Comparison of ENCODE assay signal across 14 cellular contexts in the genomic region with DNA sequence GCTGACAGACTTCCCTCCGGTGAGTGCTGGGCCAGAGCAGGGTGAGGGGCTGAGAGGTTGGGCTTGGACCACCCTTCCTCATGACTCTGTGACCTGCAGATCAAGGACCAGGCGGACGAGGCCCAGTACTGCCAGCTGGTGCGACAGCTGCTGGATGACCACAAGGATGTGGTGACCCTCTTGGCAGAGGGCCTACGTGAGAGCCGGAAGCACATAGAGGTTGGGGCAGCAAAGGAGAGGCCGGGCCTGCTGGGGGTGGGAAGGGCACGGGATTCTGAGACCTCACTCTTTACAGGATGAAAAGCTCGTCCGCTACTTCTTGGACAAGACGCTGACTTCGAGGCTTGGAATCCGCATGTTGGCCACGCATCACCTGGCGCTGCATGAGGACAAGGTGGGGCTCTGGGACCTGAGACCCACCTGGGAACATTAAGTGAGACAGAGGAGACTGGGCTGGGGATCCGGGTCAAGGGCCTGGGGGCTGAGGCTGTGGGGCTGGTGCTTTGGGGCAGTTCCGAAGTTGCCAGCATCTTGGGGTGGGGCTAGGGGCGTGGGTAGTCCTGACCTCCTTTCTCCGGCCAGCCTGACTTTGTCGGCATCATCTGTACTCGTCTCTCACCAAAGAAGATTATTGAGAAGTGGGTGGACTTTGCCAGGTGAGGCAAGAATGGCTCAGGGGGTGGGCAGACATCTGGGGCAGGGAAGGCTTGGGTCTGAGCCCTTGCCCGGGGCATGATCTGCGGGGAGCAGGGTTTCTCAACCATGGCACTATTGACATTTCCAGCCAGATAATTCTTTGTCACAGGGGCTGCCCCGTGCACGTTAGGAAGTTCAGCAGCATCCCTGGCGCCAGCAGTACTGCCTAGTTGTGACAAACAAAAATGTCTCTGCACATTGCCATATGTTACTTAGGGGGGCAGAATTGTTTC. TPM values are rescaled to one million over a fixed set of nuclear protein-coding genes. Genes with fewer than 3 reads are reported as not detected.
DNase-seq lines count a peak whose midpoint lies in the region; ATAC-seq, FAIRE-seq and TF ChIP-seq lines count a peak whose summit lies in the region.
"Had no signal": no experiment of that assay in that cellular context is flagged by ENCODE, and none has a peak within 500 bp of the region (broad histone marks: within the 10 kb centered on the region; RNA-seq: fewer than 3 reads in every experiment).

No MANE protein-coding gene starts in this region.

- H3K4me3 Mint-ChIP-seq in CD4-positive, alpha-beta T cell = peak overlapping the region; percentile 86
- H3K4me3 Mint-ChIP-seq in nephron = peak overlapping the region; percentile 88 to 92 (median 92)

- H3K9me1 ChIP-seq in K562 (ENCODE audit: control insufficient read depth, insufficient read depth, low read length) = no peaks in the 10 kb centered on the region

- no peak for TF ChIP-seq CTCF in CD4-positive, alpha-beta T cell (IDR thresholded peaks at IDR 0.05)
- TF ChIP-seq CTCF in K562 (IDR thresholded peaks at IDR 0.05 in 2 of 3, conservative IDR thresholded peaks at IDR 0.05 in 1 of 3; ENCODE audit: insufficient read depth in 2 of 3, low read depth in 1 of 3, low read length in 3 of 3) (no peak), nephron (IDR thresholded peaks at IDR 0.05; ENCODE audit: unreplicated experiment in 3 of 3) (no peak)

- H3K27me3 Mint-ChIP-seq in CD4-positive, alpha-beta T cell = no peaks in the 10 kb centered on the region
- no peaks in the 10 kb centered on the region for H3K27me3 Mint-ChIP-seq in nephron (ENCODE audit: low read depth)

- POLR2A ChIA-PET in CD4-positive, alpha-beta T cell (lab: Charles Lee) = interaction anchor here (1.1 kb wide), 1 partner anchor 36 kb away, joined by 3 read pairs; the partner anchor contains the start of genes ZNF646 and ZNF668
- POLR2A ChIA-PET in K562 (lab: Yijun Ruan, JAX) = interaction anchor here (0.6 to 1.1 kb wide), 3 partner anchors 25 to 91 kb away, joined by 3 read pairs; no protein-coding TSS in a partner anchor

- peaks cover 13% of the 10 kb centered on the region for H3K79me2 ChIP-seq in K562 (ENCODE audit: control insufficient read depth, insufficient read depth, low read length)

- TF ChIP-seq EP300 in K562 (IDR thresholded peaks at IDR 0.05; ENCODE audit: low read length) = no peak

- no peaks in the 10 kb centered on the region for H3K27me3 ChIP-seq in CD4-positive, alpha-beta T cell (ENCODE audit: control insufficient read depth, insufficient read depth, low read length)
- no peaks in the 10 kb centered on the region; the same call in 1 of the 2 replicates for H3K27me3 ChIP-seq in H7 (ENCODE audit: control insufficient read depth, insufficient read depth, low read length)
- H3K27me3 ChIP-seq in K562 (ENCODE audit: control insufficient read depth in 2 of 2, insufficient read depth in 2 of 2, low read length in 2 of 2) = no peaks in the 10 kb centered on the region

- peaks cover 13% of the 10 kb centered on the region for H3K4me1 Mint-ChIP-seq in CD4-positive, alpha-beta T cell (ENCODE audit: low read depth)
- peaks cover 13% of the 10 kb centered on the region for H3K4me1 Mint-ChIP-seq in nephron

- no peak for DNase-seq in CD4-positive, alpha-beta T cell
- DNase-seq in H7 (peak; percentile 16), K562 (ENCODE audit: extremely low read depth in 1 of 4, low spot score in 3 of 4) (no peak), NCI-H446 treated with DMSO at 0.1 percent for 48 hours (lab: John Stamatoyannopoulos, UW) (no peak), SIG-M5 treated with dmso at 0.1 percent for 504 hours (lab: John Stamatoyannopoulos, UW; ENCODE audit: unreplicated experiment) (no peak)
- DNase-seq in stimulated activated CD8-positive, alpha-beta memory T cell treated with anti-CD3 and anti-CD28 coated beads, Interleukin-4, amount 100 ng/mL, for 48 hours = no peak
- DNase-seq: C1 segment of cervical spinal cord; effector CD4-positive, alpha-beta T cell; NCI-H2029; retina; SHP77 had no signal

- 91% methylated on average over 22 of the region's 26 CpGs for WGBS in K562 (ENCODE audit: insufficient coverage, low coverage, missing lambda C conversion rate)

- H3K4me2 ChIP-seq in K562 (ENCODE audit: insufficient read depth, low read length) = no peak overlapping the region

- ATAC-seq in CD4-positive, alpha-beta T cell (ENCODE audit: poor library complexity) = no peak
- no peak for ATAC-seq in K562
- no peak for ATAC-seq in GM21526 (IDR thresholded peaks at IDR 0.05; ENCODE audit: low FRiP score, unreplicated experiment)

- H2AFZ ChIP-seq in K562 (ENCODE audit: low read depth, low read length) = no peak overlapping the region

- H3K9ac ChIP-seq in K562 (ENCODE audit: insufficient read depth in 1 of 2, low read depth in 2 of 2, low read length in 2 of 2) = peak overlapping the region in 1 of 2 experiments; percentile 36; a peak in 2 of 4 replicates

- H3K27ac ChIP-seq in CD4-positive, alpha-beta T cell (ENCODE audit: low read depth, low read length) = no peak overlapping the region
- no peak overlapping the region for H3K27ac ChIP-seq in K562 (ENCODE audit: extremely low read depth, low read depth, low read length)

- peaks cover 8 to 36% of the 10 kb centered on the region in 2 experiments for H3K4me1 ChIP-seq in K562 (replicated peaks in 1 of 2; ENCODE audit: control insufficient read depth in 2 of 2, insufficient read depth in 2 of 2, low read length in 2 of 2)

- CTCF ChIA-PET in CD4-positive, alpha-beta T cell (lab: Charles Lee) = no interaction called here
- CTCF ChIA-PET in K562 (lab: Yijun Ruan, JAX; ENCODE audit: low intra/inter-chr PET ratio) = no interaction called here

- H3K9me3 Mint-ChIP-seq in CD4-positive, alpha-beta T cell = no peaks in the 10 kb centered on the region
- H3K9me3 Mint-ChIP-seq in nephron = no peaks in the 10 kb centered on the region

- no TSS peak for BruUV-seq in K562 (replicated peaks; lab: Mats Ljungman, UMichigan)

- FAIRE-seq in K562 (lab: Jason Lieb, UNC) = no peak

- no peaks in the 10 kb centered on the region for H3K9me3 ChIP-seq in CD4-positive, alpha-beta T cell (ENCODE audit: control insufficient read depth, low read length)
- no peaks in the 10 kb centered on the region for H3K9me3 ChIP-seq in K562 (replicated peaks; ENCODE audit: control insufficient read depth, insufficient read depth, low read depth, low read length)

- H4K20me1 ChIP-seq in K562 (replicated peaks; ENCODE audit: control insufficient read depth, insufficient read depth, low read length) = no peaks in the 10 kb centered on the region; the same call in 1 of the 2 replicates

- H3K36me3 ChIP-seq in H7 (replicated peaks; ENCODE audit: control insufficient read depth, insufficient read depth, low read length) (peaks cover 12% of the 10 kb centered on the region), K562 (ENCODE audit: control insufficient read depth, insufficient read depth, low read length) (peaks cover 46% of the 10 kb centered on the region; the same call in 2 of the 3 replicates)

- peaks cover 26% of the 10 kb centered on the region for H3K36me3 Mint-ChIP-seq in CD4-positive, alpha-beta T cell (ENCODE audit: low read depth)
- H3K36me3 Mint-ChIP-seq in nephron (ENCODE audit: low read depth) = peaks cover 27% of the 10 kb centered on the region

- TF ChIP-seq RAD21 in K562 (CRISPR knock-in tag; conservative IDR thresholded peaks at IDR 0.05 in 1 of 2, IDR thresholded peaks at IDR 0.05 in 1 of 2) = no peak

- TF ChIP-seq POLR2A in K562 (conservative IDR thresholded peaks at IDR 0.05) = no peak

- H3K4me3 ChIP-seq in H7 (ENCODE audit: insufficient read depth, low read depth, low read length) (no peak overlapping the region), K562 (no peak overlapping the region)

- H3K27ac Mint-ChIP-seq in CD4-positive, alpha-beta T cell = peak overlapping the region; percentile 74
- H3K27ac Mint-ChIP-seq in nephron = no peak overlapping the region

- in situ Hi-C loops in K562 (cut with MboI) = no loop called here

- intact Hi-C loops in CD4-positive, alpha-beta T cell (cut with DNase I, micrococcal nuclease) = no loop called here
- intact Hi-C loops in K562 (cut with micrococcal nuclease) = no loop called here

RNA-seq across cellular contexts. Expression of gene BCKDK, which starts 2.2 kb away (rescaled TPM):
- total RNA-seq in CD4-positive, alpha-beta T cell = 1 to 10 TPM; 4.3 to 5.8 TPM
- 52.7 and 64.0 TPM in 2 replicates for total RNA-seq in H7 (2014; rRNA removed; shearing (Covaris generic))
- 17.8 and 57.4 TPM in 2 replicates for total RNA-seq in K562 (2011; cell fraction: chromatin; rRNA removed; ENCODE audit: low replicate concordance)
- total RNA-seq in K562 (2011; cell fraction: nucleolus; rRNA removed) = 36.7 and 44.2 TPM in 2 replicates
- 21.8 and 24.5 TPM in 2 replicates for total RNA-seq in K562 (2011; cell fraction: nucleoplasm; rRNA removed)
- total RNA-seq in K562 (2014; rRNA removed) (29.1 and 36.4 TPM in 2 replicates), K562 (2014; rRNA removed; fragmentation: Illumina TruSeq; extraction: Trizol) (6.0 and 9.0 TPM in 2 replicates), K562 (2015; rRNA removed; fragmentation: Illumina TruSeq; extraction: Trizol) (10.8 and 11.7 TPM in 2 replicates), K562 (2021) (33.1 and 34.8 TPM in 2 replicates)
- polyA plus RNA-seq in K562 (2011; rRNA removed) (13.1 and 23.5 TPM in 2 replicates), K562 (2014; fragmentation: Illumina TruSeq; extraction: Trizol) (22.4 and 29.2 TPM in 2 replicates), K562 (2014; fragmentation: Nextera tagmentation; extraction: Ambion mirVana) (1 to 10 TPM in 1 of 2 experiments, under 1 TPM in 1; 0.58 to 1.5 TPM), K562 (2014; rRNA removed) (25.1 and 27.1 TPM in 2 replicates)
- polyA plus RNA-seq in K562 (2011; cell fraction: cytosol; rRNA removed) = 16.2 and 36.5 TPM in 2 replicates
- 62.9 and 85.4 TPM in 2 replicates for polyA plus RNA-seq in K562 (2011; cell fraction: nucleus; rRNA removed)
- 24.6 and 34.3 TPM in 2 replicates for polyA plus RNA-seq in K562 (2012)
- polyA minus RNA-seq in K562 (2011; rRNA and poly(A)+ RNA removed) = 9.3 and 10.0 TPM in 2 replicates
- polyA minus RNA-seq in K562 (2011; cell fraction: cytosol; rRNA and poly(A)+ RNA removed) = 16.1 and 18.6 TPM in 2 replicates
- polyA minus RNA-seq in K562 (2011; cell fraction: nucleus; rRNA and poly(A)+ RNA removed) = 29.1 and 36.5 TPM in 2 replicates

RNA-seq across cellular contexts. Expression of gene KAT8, which starts 7.1 kb away (rescaled TPM):
- total RNA-seq in CD4-positive, alpha-beta T cell = 100 to 1,000 TPM; 114 to 124 TPM
- total RNA-seq in H7 (2014; rRNA removed; shearing (Covaris generic)) = 61.7 and 77.2 TPM in 2 replicates
- total RNA-seq in K562 (2011; cell fraction: chromatin; rRNA removed; ENCODE audit: low replicate concordance) = 101 and 172 TPM in 2 replicates
- 101 and 113 TPM in 2 replicates for total RNA-seq in K562 (2011; cell fraction: nucleolus; rRNA removed)
- total RNA-seq in K562 (2011; cell fraction: nucleoplasm; rRNA removed) = 112 and 119 TPM in 2 replicates
- 76.4 and 79.5 TPM in 2 replicates for total RNA-seq in K562 (2014; rRNA removed)
- 55.2 and 58.0 TPM in 2 replicates for total RNA-seq in K562 (2014; rRNA removed; fragmentation: Illumina TruSeq; extraction: Trizol)
- total RNA-seq in K562 (2015; rRNA removed; fragmentation: Illumina TruSeq; extraction: Trizol) = 64.7 and 70.0 TPM in 2 replicates
- 78.8 and 85.4 TPM in 2 replicates for total RNA-seq in K562 (2021)
- polyA plus RNA-seq in K562 (2011; rRNA removed) = 97.8 and 98.5 TPM in 2 replicates
- 95.2 and 96.8 TPM in 2 replicates for polyA plus RNA-seq in K562 (2011; cell fraction: cytosol; rRNA removed)
- polyA plus RNA-seq in K562 (2011; cell fraction: nucleus; rRNA removed) = 146 and 150 TPM in 2 replicates
- polyA plus RNA-seq in K562 (2012) = 51.8 and 72.0 TPM in 2 replicates
- polyA plus RNA-seq in K562 (2014; fragmentation: Illumina TruSeq; extraction: Trizol) = 77.7 and 80.0 TPM in 2 replicates
- polyA plus RNA-seq in K562 (2014; fragmentation: Nextera tagmentation; extraction: Ambion mirVana) = 10 to 100 TPM; 10.0 to 12.3 TPM
- 85.8 and 92.9 TPM in 2 replicates for polyA plus RNA-seq in K562 (2014; rRNA removed)
- polyA minus RNA-seq in K562 (2011; rRNA and poly(A)+ RNA removed) = 65.0 and 72.0 TPM in 2 replicates
- 35.7 and 42.9 TPM in 2 replicates for polyA minus RNA-seq in K562 (2011; cell fraction: cytosol; rRNA and poly(A)+ RNA removed)
- polyA minus RNA-seq in K562 (2011; cell fraction: nucleus; rRNA and poly(A)+ RNA removed) = 26.0 and 35.5 TPM in 2 replicates

RNA-seq across cellular contexts. Expression of gene VKORC1, which starts 15.8 kb away (rescaled TPM):
- 10 to 100 TPM; 19.0 to 19.2 TPM for total RNA-seq in CD4-positive, alpha-beta T cell
- total RNA-seq in H7 (2014; rRNA removed; shearing (Covaris generic)) = 127 and 135 TPM in 2 replicates
- 51.0 and 124 TPM in 2 replicates for total RNA-seq in K562 (2011; cell fraction: chromatin; rRNA removed; ENCODE audit: low replicate concordance)
- total RNA-seq in K562 (2011; cell fraction: nucleolus; rRNA removed) = 125 and 158 TPM in 2 replicates
- total RNA-seq in K562 (2011; cell fraction: nucleoplasm; rRNA removed) = 125 and 133 TPM in 2 replicates
- 68.1 and 83.3 TPM in 2 replicates for total RNA-seq in K562 (2014; rRNA removed)
- 28.8 and 32.1 TPM in 2 replicates for total RNA-seq in K562 (2014; rRNA removed; fragmentation: Illumina TruSeq; extraction: Trizol)
- 36.1 and 37.2 TPM in 2 replicates for total RNA-seq in K562 (2015; rRNA removed; fragmentation: Illumina TruSeq; extraction: Trizol)
- 62.1 and 66.1 TPM in 2 replicates for total RNA-seq in K562 (2021)
- polyA plus RNA-seq in K562 (2011; rRNA removed) = 119 and 164 TPM in 2 replicates
- polyA plus RNA-seq in K562 (2011; cell fraction: cytosol; rRNA removed) = 399 and 484 TPM in 2 replicates
- polyA plus RNA-seq in K562 (2011; cell fraction: nucleus; rRNA removed) = 102 and 144 TPM in 2 replicates
- polyA plus RNA-seq in K562 (2012) = 97.9 and 107 TPM in 2 replicates
- 70.3 and 79.1 TPM in 2 replicates for polyA plus RNA-seq in K562 (2014; fragmentation: Illumina TruSeq; extraction: Trizol)
- 10 to 100 TPM; 30.0 to 47.3 TPM for polyA plus RNA-seq in K562 (2014; fragmentation: Nextera tagmentation; extraction: Ambion mirVana)
- polyA plus RNA-seq in K562 (2014; rRNA removed) = 112 and 121 TPM in 2 replicates
- 83.5 and 88.3 TPM in 2 replicates for polyA minus RNA-seq in K562 (2011; rRNA and poly(A)+ RNA removed)
- 42.0 and 44.3 TPM in 2 replicates for polyA minus RNA-seq in K562 (2011; cell fraction: cytosol; rRNA and poly(A)+ RNA removed)
- polyA minus RNA-seq in K562 (2011; cell fraction: nucleus; rRNA and poly(A)+ RNA removed) = 18.0 and 29.5 TPM in 2 replicates

RNA-seq across cellular contexts. Expression of gene PRSS53, which starts 21.6 kb away (rescaled TPM):
- 1 to 10 TPM; 3.5 to 3.9 TPM for total RNA-seq in CD4-positive, alpha-beta T cell
- 1.3 and 4.5 TPM in 2 replicates for total RNA-seq in H7 (2014; rRNA removed; shearing (Covaris generic))
- 11.2 and 29.6 TPM in 2 replicates for total RNA-seq in K562 (2011; cell fraction: chromatin; rRNA removed; ENCODE audit: low replicate concordance)
- 16.2 and 17.5 TPM in 2 replicates for total RNA-seq in K562 (2011; cell fraction: nucleolus; rRNA removed)
- 15.5 and 16.0 TPM in 2 replicates for total RNA-seq in K562 (2011; cell fraction: nucleoplasm; rRNA removed)
- 0.78 and 1.1 TPM in 2 replicates for total RNA-seq in K562 (2014; rRNA removed)
- 0.16 and 0.40 TPM in 2 replicates for total RNA-seq in K562 (2014; rRNA removed; fragmentation: Illumina TruSeq; extraction: Trizol)
- total RNA-seq in K562 (2015; rRNA removed; fragmentation: Illumina TruSeq; extraction: Trizol) = 0.43 and 0.57 TPM in 2 replicates
- total RNA-seq in K562 (2021) = 0.85 and 1.3 TPM in 2 replicates
- 0.78 and 1.9 TPM in 2 replicates for polyA plus RNA-seq in K562 (2011; rRNA removed)
- 0.51 and 1.0 TPM in 2 replicates for polyA plus RNA-seq in K562 (2011; cell fraction: cytosol; rRNA removed)
- polyA plus RNA-seq in K562 (2011; cell fraction: nucleus; rRNA removed) = 23.4 and 25.9 TPM in 2 replicates
- 1.2 and 4.1 TPM in 2 replicates for polyA plus RNA-seq in K562 (2012)
- 0.45 and 0.69 TPM in 2 replicates for polyA plus RNA-seq in K562 (2014; fragmentation: Illumina TruSeq; extraction: Trizol)
- polyA plus RNA-seq in K562 (2014; fragmentation: Nextera tagmentation; extraction: Ambion mirVana) = not detected
- polyA plus RNA-seq in K562 (2014; rRNA removed) = 1.7 and 1.9 TPM in 2 replicates
- 0.63 and 0.78 TPM in 2 replicates for polyA minus RNA-seq in K562 (2011; rRNA and poly(A)+ RNA removed)
- polyA minus RNA-seq in K562 (2011; cell fraction: cytosol; rRNA and poly(A)+ RNA removed) = 0.27 and 0.29 TPM in 2 replicates
- 4.4 and 6.1 TPM in 2 replicates for polyA minus RNA-seq in K562 (2011; cell fraction: nucleus; rRNA and poly(A)+ RNA removed)

RNA-seq across cellular contexts. Expression of gene PRSS8, which starts 25.2 kb away (rescaled TPM):
- total RNA-seq in CD4-positive, alpha-beta T cell = not detected
- 57.1 and 65.4 TPM in 2 replicates for total RNA-seq in H7 (2014; rRNA removed; shearing (Covaris generic))
- 0.95 and 3.2 TPM in 2 replicates for total RNA-seq in K562 (2011; cell fraction: chromatin; rRNA removed; ENCODE audit: low replicate concordance)
- 3.7 and 4.5 TPM in 2 replicates for total RNA-seq in K562 (2011; cell fraction: nucleolus; rRNA removed)
- 3.0 and 4.4 TPM in 2 replicates for total RNA-seq in K562 (2011; cell fraction: nucleoplasm; rRNA removed)
- total RNA-seq in K562 (2014; rRNA removed) (1.7 and 2.4 TPM in 2 replicates), K562 (2014; rRNA removed; fragmentation: Illumina TruSeq; extraction: Trizol) (0.32 and 0.69 TPM in 2 replicates), K562 (2015; rRNA removed; fragmentation: Illumina TruSeq; extraction: Trizol) (0.72 and 0.83 TPM in 2 replicates), K562 (2021) (3.0 and 3.9 TPM in 2 replicates)
- polyA plus RNA-seq in K562 (2011; rRNA removed) (0.77 and 7.6 TPM in 2 replicates), K562 (2014; fragmentation: Illumina TruSeq; extraction: Trizol) (2.7 and 4.5 TPM in 2 replicates), K562 (2014; fragmentation: Nextera tagmentation; extraction: Ambion mirVana) (under 1 TPM in 1 of 2 experiments, not detected in 1; 0.25 TPM), K562 (2014; rRNA removed) (3.1 and 6.3 TPM in 2 replicates)
- 5.3 and 9.1 TPM in 2 replicates for polyA plus RNA-seq in K562 (2011; cell fraction: cytosol; rRNA removed)
- 2.3 and 8.3 TPM in 2 replicates for polyA plus RNA-seq in K562 (2011; cell fraction: nucleus; rRNA removed)
- polyA plus RNA-seq in K562 (2012) = 2.0 and 21.4 TPM in 2 replicates
- polyA minus RNA-seq in K562 (2011; rRNA and poly(A)+ RNA removed) = 0.60 and 1.4 TPM in 2 replicates
- 2.3 and 4.6 TPM in 2 replicates for polyA minus RNA-seq in K562 (2011; cell fraction: cytosol; rRNA and poly(A)+ RNA removed)
- polyA minus RNA-seq in K562 (2011; cell fraction: nucleus; rRNA and poly(A)+ RNA removed) = 0.40 and 3.3 TPM in 2 replicates
- total RNA-seq: fibroblast of villous mesenchyme had no signal
